Comparison of ENCODE assay signal across 1 cellular context in the genomic region with DNA sequence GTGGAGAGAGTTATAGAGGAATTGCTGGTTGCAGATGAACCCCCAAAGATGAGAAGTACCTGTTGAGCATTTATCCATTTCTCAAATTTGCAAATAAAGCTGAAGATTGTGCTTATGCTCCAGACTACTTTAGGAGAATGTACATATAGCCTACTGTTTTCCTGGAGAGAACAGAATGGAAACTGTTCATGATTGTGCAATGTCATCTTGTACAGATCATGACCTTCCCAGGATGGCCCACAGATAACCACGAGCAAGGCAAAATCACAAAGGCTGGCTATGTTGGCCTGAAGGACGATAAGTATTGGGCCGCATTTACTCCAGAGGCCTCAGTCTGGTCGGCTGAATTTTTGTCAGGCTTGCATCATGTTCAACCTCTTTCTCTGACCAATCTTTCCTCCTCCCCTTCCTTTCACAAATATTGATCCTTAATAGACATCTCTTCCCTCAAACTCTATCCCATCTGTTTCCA.
A peak's percentile ranks its signal among the peaks of the same experiment; 100 is the strongest.
TF ChIP-seq lines count a peak whose summit lies in the region.

No MANE protein-coding gene starts in this region.

TF ChIP-seq in HepG2, 621 proteins besides CTCF, POLR2A, EP300 and RAD21 (continued from another document and continues in another):
- TF ChIP-seq ZKSCAN8 (CRISPR knock-in tag; IDR thresholded peaks at IDR 0.05; ENCODE audit: borderline replicate concordance) (peak; percentile 88), SMAD3 (CRISPR knock-in tag; IDR thresholded peaks at IDR 0.05) (0 out of 2 replicates have a peak, but pooled peaks have one; percentile 30), CBX5 (CRISPR knock-in tag; IDR thresholded peaks at IDR 0.05; ENCODE audit: borderline replicate concordance) (peak; percentile 93; the same call in 1 of the 2 replicates), KDM1A (CRISPR knock-in tag; IDR thresholded peaks at IDR 0.05) (peak; percentile 57; the same call in 1 of the 2 replicates), TGIF2 (CRISPR knock-in tag; IDR thresholded peaks at IDR 0.05) (0 out of 2 replicates have a peak, but pooled peaks have one; percentile 81), ZNF614 (CRISPR knock-in tag; IDR thresholded peaks at IDR 0.05; ENCODE audit: borderline replicate concordance) (peak; percentile 71), GATA4 (IDR thresholded peaks at IDR 0.05; ENCODE audit: borderline replicate concordance, low read depth) (peak; percentile 51; the same call in 1 of the 2 replicates), THAP11 (CRISPR knock-in tag; IDR thresholded peaks at IDR 0.05) (peak; percentile 61; the same call in 1 of the 2 replicates), NR1H2 (CRISPR knock-in tag; IDR thresholded peaks at IDR 0.05; ENCODE audit: borderline replicate concordance, low read depth) (no peak), ZFP1 (CRISPR knock-in tag; IDR thresholded peaks at IDR 0.05) (no peak), ZNF776 (CRISPR knock-in tag; IDR thresholded peaks at IDR 0.05) (no peak), ZBTB20 (CRISPR knock-in tag; IDR thresholded peaks at IDR 0.05; ENCODE audit: borderline replicate concordance, low read depth) (peak; percentile 79; the same call in 1 of the 2 replicates), CEBPB (IDR thresholded peaks at IDR 0.05; ENCODE audit: borderline replicate concordance, low read depth, low read length) (peak; percentile 99), HMG20B (CRISPR knock-in tag; conservative IDR thresholded peaks at IDR 0.05) (peak; percentile 61; the same call in 1 of the 2 replicates), ARNT2 (CRISPR knock-in tag; IDR thresholded peaks at IDR 0.05; ENCODE audit: low read depth) (no peak), KDM5A (IDR thresholded peaks at IDR 0.05; ENCODE audit: borderline replicate concordance, low read length) (no peak), FOSL2 (CRISPR knock-in tag; IDR thresholded peaks at IDR 0.05) (peak; percentile 84), GABPA (IDR thresholded peaks at IDR 0.05; ENCODE audit: low read depth, low read length) (no peak), GABPA (CRISPR knock-in tag; IDR thresholded peaks at IDR 0.05; ENCODE audit: low read depth) (no peak), ONECUT2 (CRISPR knock-in tag; IDR thresholded peaks at IDR 0.05) (0 out of 2 replicates have a peak, but pooled peaks have one; percentile 23), RFX5 (IDR thresholded peaks at IDR 0.05; ENCODE audit: low read depth, low read length) (no peak), ESRRA (CRISPR knock-in tag; IDR thresholded peaks at IDR 0.05; ENCODE audit: low read depth) (no peak), MAZ (IDR thresholded peaks at IDR 0.05; ENCODE audit: borderline replicate concordance, low read depth, low read length) (no peak), MAZ (CRISPR knock-in tag; IDR thresholded peaks at IDR 0.05; ENCODE audit: low read depth) (no peak), ZNF484 (CRISPR knock-in tag; IDR thresholded peaks at IDR 0.05; ENCODE audit: borderline replicate concordance, low read depth) (no peak), CBFB (CRISPR knock-in tag; IDR thresholded peaks at IDR 0.05) (0 out of 2 replicates have a peak, but pooled peaks have one; percentile 59), ZFP62 (CRISPR knock-in tag; IDR thresholded peaks at IDR 0.05) (no peak), ZFY (CRISPR knock-in tag; IDR thresholded peaks at IDR 0.05) (peak; percentile 64), NR2F1 (CRISPR knock-in tag; IDR thresholded peaks at IDR 0.05) (peak; percentile 69 to 83), BORCS8-MEF2B (CRISPR knock-in tag; IDR thresholded peaks at IDR 0.05) (no peak), MED1 (CRISPR knock-in tag; IDR thresholded peaks at IDR 0.05) (peak; percentile 70), TCF7 (IDR thresholded peaks at IDR 0.05; ENCODE audit: low read depth) (peak; percentile 51), IKZF1 (IDR thresholded peaks at IDR 0.05) (no peak), RFXANK (CRISPR knock-in tag; IDR thresholded peaks at IDR 0.05) (no peak)
- TF ChIP-seq, protein P1, sequence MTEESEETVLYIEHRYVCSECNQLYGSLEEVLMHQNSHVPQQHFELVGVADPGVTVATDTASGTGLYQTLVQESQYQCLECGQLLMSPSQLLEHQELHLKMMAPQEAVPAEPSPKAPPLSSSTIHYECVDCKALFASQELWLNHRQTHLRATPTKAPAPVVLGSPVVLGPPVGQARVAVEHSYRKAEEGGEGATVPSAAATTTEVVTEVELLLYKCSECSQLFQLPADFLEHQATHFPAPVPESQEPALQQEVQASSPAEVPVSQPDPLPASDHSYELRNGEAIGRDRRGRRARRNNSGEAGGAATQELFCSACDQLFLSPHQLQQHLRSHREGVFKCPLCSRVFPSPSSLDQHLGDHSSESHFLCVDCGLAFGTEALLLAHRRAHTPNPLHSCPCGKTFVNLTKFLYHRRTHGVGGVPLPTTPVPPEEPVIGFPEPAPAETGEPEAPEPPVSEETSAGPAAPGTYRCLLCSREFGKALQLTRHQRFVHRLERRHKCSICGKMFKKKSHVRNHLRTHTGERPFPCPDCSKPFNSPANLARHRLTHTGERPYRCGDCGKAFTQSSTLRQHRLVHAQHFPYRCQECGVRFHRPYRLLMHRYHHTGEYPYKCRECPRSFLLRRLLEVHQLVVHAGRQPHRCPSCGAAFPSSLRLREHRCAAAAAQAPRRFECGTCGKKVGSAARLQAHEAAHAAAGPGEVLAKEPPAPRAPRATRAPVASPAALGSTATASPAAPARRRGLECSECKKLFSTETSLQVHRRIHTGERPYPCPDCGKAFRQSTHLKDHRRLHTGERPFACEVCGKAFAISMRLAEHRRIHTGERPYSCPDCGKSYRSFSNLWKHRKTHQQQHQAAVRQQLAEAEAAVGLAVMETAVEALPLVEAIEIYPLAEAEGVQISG (CRISPR knock-in tag; IDR thresholded peaks at IDR 0.05) = 0 out of 2 replicates have a peak, but pooled peaks have one; percentile 21
- TF ChIP-seq, protein P2, sequence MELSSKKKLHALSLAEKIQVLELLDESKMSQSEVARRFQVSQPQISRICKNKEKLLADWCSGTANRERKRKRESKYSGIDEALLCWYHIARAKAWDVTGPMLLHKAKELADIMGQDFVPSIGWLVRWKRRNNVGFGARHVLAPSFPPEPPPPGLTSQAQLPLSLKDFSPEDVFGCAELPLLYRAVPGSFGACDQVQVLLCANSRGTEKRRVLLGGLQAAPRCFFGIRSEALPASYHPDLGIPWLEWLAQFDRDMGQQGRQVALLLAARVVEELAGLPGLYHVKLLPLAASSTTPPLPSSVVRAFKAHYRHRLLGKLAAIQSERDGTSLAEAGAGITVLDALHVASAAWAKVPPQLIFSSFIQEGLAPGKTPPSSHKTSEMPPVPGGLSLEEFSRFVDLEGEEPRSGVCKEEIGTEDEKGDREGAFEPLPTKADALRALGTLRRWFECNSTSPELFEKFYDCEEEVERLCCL (CRISPR knock-in tag; IDR thresholded peaks at IDR 0.05; ENCODE audit: borderline replicate concordance) = no peak
- TF ChIP-seq, protein P3, sequence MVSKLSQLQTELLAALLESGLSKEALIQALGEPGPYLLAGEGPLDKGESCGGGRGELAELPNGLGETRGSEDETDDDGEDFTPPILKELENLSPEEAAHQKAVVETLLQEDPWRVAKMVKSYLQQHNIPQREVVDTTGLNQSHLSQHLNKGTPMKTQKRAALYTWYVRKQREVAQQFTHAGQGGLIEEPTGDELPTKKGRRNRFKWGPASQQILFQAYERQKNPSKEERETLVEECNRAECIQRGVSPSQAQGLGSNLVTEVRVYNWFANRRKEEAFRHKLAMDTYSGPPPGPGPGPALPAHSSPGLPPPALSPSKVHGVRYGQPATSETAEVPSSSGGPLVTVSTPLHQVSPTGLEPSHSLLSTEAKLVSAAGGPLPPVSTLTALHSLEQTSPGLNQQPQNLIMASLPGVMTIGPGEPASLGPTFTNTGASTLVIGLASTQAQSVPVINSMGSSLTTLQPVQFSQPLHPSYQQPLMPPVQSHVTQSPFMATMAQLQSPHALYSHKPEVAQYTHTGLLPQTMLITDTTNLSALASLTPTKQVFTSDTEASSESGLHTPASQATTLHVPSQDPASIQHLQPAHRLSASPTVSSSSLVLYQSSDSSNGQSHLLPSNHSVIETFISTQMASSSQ (IDR thresholded peaks at IDR 0.05; ENCODE audit: low read depth) = 0 out of 2 replicates have a peak, but pooled peaks have one; percentile 13
- TF ChIP-seq, protein P3 (CRISPR knock-in tag; IDR thresholded peaks at IDR 0.05; ENCODE audit: borderline replicate concordance) = no peak; the same call in 1 of the 2 replicates
- TF ChIP-seq, protein P4, sequence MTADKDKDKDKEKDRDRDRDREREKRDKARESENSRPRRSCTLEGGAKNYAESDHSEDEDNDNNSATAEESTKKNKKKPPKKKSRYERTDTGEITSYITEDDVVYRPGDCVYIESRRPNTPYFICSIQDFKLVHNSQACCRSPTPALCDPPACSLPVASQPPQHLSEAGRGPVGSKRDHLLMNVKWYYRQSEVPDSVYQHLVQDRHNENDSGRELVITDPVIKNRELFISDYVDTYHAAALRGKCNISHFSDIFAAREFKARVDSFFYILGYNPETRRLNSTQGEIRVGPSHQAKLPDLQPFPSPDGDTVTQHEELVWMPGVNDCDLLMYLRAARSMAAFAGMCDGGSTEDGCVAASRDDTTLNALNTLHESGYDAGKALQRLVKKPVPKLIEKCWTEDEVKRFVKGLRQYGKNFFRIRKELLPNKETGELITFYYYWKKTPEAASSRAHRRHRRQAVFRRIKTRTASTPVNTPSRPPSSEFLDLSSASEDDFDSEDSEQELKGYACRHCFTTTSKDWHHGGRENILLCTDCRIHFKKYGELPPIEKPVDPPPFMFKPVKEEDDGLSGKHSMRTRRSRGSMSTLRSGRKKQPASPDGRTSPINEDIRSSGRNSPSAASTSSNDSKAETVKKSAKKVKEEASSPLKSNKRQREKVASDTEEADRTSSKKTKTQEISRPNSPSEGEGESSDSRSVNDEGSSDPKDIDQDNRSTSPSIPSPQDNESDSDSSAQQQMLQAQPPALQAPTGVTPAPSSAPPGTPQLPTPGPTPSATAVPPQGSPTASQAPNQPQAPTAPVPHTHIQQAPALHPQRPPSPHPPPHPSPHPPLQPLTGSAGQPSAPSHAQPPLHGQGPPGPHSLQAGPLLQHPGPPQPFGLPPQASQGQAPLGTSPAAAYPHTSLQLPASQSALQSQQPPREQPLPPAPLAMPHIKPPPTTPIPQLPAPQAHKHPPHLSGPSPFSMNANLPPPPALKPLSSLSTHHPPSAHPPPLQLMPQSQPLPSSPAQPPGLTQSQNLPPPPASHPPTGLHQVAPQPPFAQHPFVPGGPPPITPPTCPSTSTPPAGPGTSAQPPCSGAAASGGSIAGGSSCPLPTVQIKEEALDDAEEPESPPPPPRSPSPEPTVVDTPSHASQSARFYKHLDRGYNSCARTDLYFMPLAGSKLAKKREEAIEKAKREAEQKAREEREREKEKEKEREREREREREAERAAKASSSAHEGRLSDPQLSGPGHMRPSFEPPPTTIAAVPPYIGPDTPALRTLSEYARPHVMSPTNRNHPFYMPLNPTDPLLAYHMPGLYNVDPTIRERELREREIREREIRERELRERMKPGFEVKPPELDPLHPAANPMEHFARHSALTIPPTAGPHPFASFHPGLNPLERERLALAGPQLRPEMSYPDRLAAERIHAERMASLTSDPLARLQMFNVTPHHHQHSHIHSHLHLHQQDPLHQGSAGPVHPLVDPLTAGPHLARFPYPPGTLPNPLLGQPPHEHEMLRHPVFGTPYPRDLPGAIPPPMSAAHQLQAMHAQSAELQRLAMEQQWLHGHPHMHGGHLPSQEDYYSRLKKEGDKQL (CRISPR knock-in tag; IDR thresholded peaks at IDR 0.05; ENCODE audit: low read depth) = peak; percentile 74; the same call in 1 of the 2 replicates
- TF ChIP-seq, protein P5, sequence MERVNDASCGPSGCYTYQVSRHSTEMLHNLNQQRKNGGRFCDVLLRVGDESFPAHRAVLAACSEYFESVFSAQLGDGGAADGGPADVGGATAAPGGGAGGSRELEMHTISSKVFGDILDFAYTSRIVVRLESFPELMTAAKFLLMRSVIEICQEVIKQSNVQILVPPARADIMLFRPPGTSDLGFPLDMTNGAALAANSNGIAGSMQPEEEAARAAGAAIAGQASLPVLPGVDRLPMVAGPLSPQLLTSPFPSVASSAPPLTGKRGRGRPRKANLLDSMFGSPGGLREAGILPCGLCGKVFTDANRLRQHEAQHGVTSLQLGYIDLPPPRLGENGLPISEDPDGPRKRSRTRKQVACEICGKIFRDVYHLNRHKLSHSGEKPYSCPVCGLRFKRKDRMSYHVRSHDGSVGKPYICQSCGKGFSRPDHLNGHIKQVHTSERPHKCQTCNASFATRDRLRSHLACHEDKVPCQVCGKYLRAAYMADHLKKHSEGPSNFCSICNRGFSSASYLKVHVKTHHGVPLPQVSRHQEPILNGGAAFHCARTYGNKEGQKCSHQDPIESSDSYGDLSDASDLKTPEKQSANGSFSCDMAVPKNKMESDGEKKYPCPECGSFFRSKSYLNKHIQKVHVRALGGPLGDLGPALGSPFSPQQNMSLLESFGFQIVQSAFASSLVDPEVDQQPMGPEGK (CRISPR knock-in tag; IDR thresholded peaks at IDR 0.05) = peak; percentile 33; the same call in 1 of the 2 replicates
- TF ChIP-seq, protein P6, sequence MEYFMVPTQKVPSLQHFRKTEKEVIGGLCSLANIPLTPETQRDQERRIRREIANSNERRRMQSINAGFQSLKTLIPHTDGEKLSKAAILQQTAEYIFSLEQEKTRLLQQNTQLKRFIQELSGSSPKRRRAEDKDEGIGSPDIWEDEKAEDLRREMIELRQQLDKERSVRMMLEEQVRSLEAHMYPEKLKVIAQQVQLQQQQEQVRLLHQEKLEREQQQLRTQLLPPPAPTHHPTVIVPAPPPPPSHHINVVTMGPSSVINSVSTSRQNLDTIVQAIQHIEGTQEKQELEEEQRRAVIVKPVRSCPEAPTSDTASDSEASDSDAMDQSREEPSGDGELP (IDR thresholded peaks at IDR 0.05; ENCODE audit: borderline replicate concordance, low read depth) = 0 out of 2 replicates have a peak, but pooled peaks have one; percentile 15
- TF ChIP-seq, protein P7, sequence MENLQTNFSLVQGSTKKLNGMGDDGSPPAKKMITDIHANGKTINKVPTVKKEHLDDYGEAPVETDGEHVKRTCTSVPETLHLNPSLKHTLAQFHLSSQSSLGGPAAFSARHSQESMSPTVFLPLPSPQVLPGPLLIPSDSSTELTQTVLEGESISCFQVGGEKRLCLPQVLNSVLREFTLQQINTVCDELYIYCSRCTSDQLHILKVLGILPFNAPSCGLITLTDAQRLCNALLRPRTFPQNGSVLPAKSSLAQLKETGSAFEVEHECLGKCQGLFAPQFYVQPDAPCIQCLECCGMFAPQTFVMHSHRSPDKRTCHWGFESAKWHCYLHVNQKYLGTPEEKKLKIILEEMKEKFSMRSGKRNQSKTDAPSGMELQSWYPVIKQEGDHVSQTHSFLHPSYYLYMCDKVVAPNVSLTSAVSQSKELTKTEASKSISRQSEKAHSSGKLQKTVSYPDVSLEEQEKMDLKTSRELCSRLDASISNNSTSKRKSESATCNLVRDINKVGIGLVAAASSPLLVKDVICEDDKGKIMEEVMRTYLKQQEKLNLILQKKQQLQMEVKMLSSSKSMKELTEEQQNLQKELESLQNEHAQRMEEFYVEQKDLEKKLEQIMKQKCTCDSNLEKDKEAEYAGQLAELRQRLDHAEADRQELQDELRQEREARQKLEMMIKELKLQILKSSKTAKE (CRISPR knock-in tag; IDR thresholded peaks at IDR 0.05; ENCODE audit: borderline replicate concordance) = peak; percentile 81; the same call in 1 of the 2 replicates
